In the genomic region with DNA sequence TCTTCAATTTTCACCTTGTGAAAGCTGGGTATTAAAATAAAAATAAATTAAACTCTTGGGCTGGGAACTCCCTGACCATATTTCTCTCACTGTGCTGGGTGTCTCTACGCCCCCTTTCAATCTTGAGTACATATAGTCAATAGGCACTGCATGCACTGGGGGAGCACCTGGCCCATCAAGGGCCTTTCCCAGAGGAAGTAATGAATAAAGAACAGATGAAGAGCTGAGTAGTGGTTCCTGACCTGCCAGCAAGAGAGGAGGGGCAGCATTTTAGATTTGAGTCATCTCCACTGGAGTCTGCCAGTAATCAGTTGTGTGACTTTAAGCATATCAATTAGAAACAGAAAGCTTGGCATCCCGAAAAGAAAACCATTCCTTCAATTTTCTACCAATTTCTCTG, we compare ENCODE assay signal across 8 cellular contexts. TPM values are rescaled to one million over a fixed set of nuclear protein-coding genes. Genes with fewer than 3 reads are reported as not detected.
DNase-seq lines count a peak whose midpoint lies in the region; ATAC-seq and TF ChIP-seq lines count a peak whose summit lies in the region.

No MANE protein-coding gene starts in this region.

- peak overlapping the region; percentile 20 for H3K9ac ChIP-seq in HUES6 (ENCODE audit: low read length)

- peaks cover 43% of the 10 kb centered on the region for H3K4me1 Mint-ChIP-seq in HFFc6 (ENCODE audit: low read depth)
- H3K4me1 Mint-ChIP-seq in immature natural killer cell = peaks cover 37 to 63% of the 10 kb centered on the region in 2 donors

- peaks cover 14% of the 10 kb centered on the region; the same call in 1 of the 2 replicates for H3K36me3 Mint-ChIP-seq in HFFc6 (ENCODE audit: low read depth)
- no peaks in the 10 kb centered on the region for H3K36me3 Mint-ChIP-seq in immature natural killer cell

- H3K36me3 ChIP-seq in HUES6 (ENCODE audit: control insufficient read depth, insufficient read depth, low read length) = no peaks in the 10 kb centered on the region; the same call in 1 of the 2 replicates

- in situ Hi-C loops in GM13976 (cut with MboI; ENCODE audit: low sequenced_read_pairs, unreplicated experiment) = no loop called here

- H3K9me3 Mint-ChIP-seq in HFFc6 (no peaks in the 10 kb centered on the region), immature natural killer cell (no peaks in the 10 kb centered on the region)

- DNase-seq in GM13976 (ENCODE audit: low spot score) (peak; percentile 73), fibroblast of peridontal ligament (ENCODE audit: extremely low read depth) (peak; percentile 56), NCI-H446 (lab: John Stamatoyannopoulos, UW) (no peak), HFFc6 (no peak), immature natural killer cell (no peak)
- DNase-seq in effector CD4-positive, alpha-beta T cell = no peak

- H3K27ac Mint-ChIP-seq in HFFc6 (no peak overlapping the region), immature natural killer cell (peak overlapping the region in 1 of 6 donors; percentile 13)

- H3K27me3 Mint-ChIP-seq in HFFc6 (ENCODE audit: insufficient read depth) = no peaks in the 10 kb centered on the region
- H3K27me3 Mint-ChIP-seq in immature natural killer cell (ENCODE audit: low read depth in 3 of 3) = peaks cover 0 to 1% (median 0%) of the 10 kb centered on the region in 3 donors

- H3K4me3 ChIP-seq in HUES6 (ENCODE audit: low read depth, low read length) = peak overlapping the region; percentile 33

- peak overlapping the region; percentile 61; the same call in 1 of the 2 replicates for H3K27ac ChIP-seq in HUES6 (ENCODE audit: low read depth, low read length)

- H3K4me1 ChIP-seq in HUES6 (ENCODE audit: control insufficient read depth, insufficient read depth, low read length) = peaks cover 45% of the 10 kb centered on the region

- H3K27me3 ChIP-seq in HUES6 (ENCODE audit: control insufficient read depth, insufficient read depth, low read length) = no peaks in the 10 kb centered on the region

- H3K4me3 Mint-ChIP-seq in HFFc6 (no peak overlapping the region), immature natural killer cell (no peak overlapping the region)

- ATAC-seq in GM21526 (IDR thresholded peaks at IDR 0.05; ENCODE audit: low FRiP score, unreplicated experiment) = peak; percentile 66

- no peaks in the 10 kb centered on the region for H3K9me3 ChIP-seq in HUES6 (ENCODE audit: control insufficient read depth, insufficient read depth, low read depth, low read length)

- no peak for TF ChIP-seq CTCF in GM13976 (IDR thresholded peaks at IDR 0.05; ENCODE audit: borderline replicate concordance, control extremely low read depth, extremely low read depth, insufficient read depth, missing control alignments)
- TF ChIP-seq CTCF in HFFc6 (IDR thresholded peaks at IDR 0.05) = no peak

RNA-seq across cellular contexts. Expression of gene MAPKAP1, which starts 6.2 kb away (rescaled TPM):
- total RNA-seq in HFFc6 (2021; fragmentation: NEBNext Ultra II Directional; extraction: Animal tissue kit (Norgen Biotek cat#: 25700)) = 100 to 1,000 TPM; 115 to 167 (median 130) TPM
- polyA plus RNA-seq in immature natural killer cell = 10 to 100 TPM; 56.9 to 75.1 (median 59.3) TPM

RNA-seq across cellular contexts. Expression of gene PBX3, which starts 46.4 kb away (rescaled TPM):
- 10 to 100 TPM; 32.2 to 44.3 (median 40.3) TPM for total RNA-seq in HFFc6 (2021; fragmentation: NEBNext Ultra II Directional; extraction: Animal tissue kit (Norgen Biotek cat#: 25700))
- polyA plus RNA-seq in immature natural killer cell = 1 to 10 TPM; 5.7 to 7.0 (median 6.2) TPM

Comparison
In these comparisons a context has a peak if more than half of its experiments do, and no peak if none do; other contexts are left out.
1. DNase-seq: peak in GM13976 (single experiment) and fibroblast of peridontal ligament (single experiment); none in NCI-H446 (0 of 2), effector CD4-positive, alpha-beta T cell (single experiment), HFFc6 (single experiment) and immature natural killer cell (0 of 3).